Comparison of ENCODE assay signal across 11 cellular contexts in genomic region chr10:97117372-97117771, GRCh38.
A peak's percentile ranks its signal among the peaks of the same experiment; 100 is the strongest.
DNase-seq lines count a peak whose midpoint lies in the region; ATAC-seq, FAIRE-seq and TF ChIP-seq lines count a peak whose summit lies in the region.
"Had no signal": no experiment of that assay in that cellular context is flagged by ENCODE, and none has a peak within 500 bp of the region (broad histone marks: within the 10 kb centered on the region; RNA-seq: fewer than 3 reads in every experiment).

No MANE protein-coding gene starts in this region.

- no peaks in the 10 kb centered on the region for H3K4me1 ChIP-seq in osteoblast (ENCODE audit: insufficient read depth, low read length)

- H3K79me2 ChIP-seq in osteoblast (ENCODE audit: insufficient read depth, low read length): no peaks in the 10 kb centered on the region

- ATAC-seq in GM19351 (IDR thresholded peaks at IDR 0.05; ENCODE audit: unreplicated experiment): no peak
- ATAC-seq: naive thymus-derived CD8-positive, alpha-beta T cell had no signal

- H3K27me3 ChIP-seq in bronchial epithelial cell (ENCODE audit: control insufficient read depth, insufficient read depth, low read length) (no peaks in the 10 kb centered on the region), osteoblast (ENCODE audit: insufficient read depth, low read length) (peaks cover 18% of the 10 kb centered on the region)

- no peak for FAIRE-seq in bronchial epithelial cell (lab: Jason Lieb, UNC)
- FAIRE-seq: endometrium had no signal

- H3K4me2 ChIP-seq in osteoblast (ENCODE audit: insufficient read depth, low read length): no peak overlapping the region

- H2AFZ ChIP-seq in osteoblast (ENCODE audit: low read length): no peak overlapping the region

- no peak for TF ChIP-seq POLR2A in NB4 (IDR thresholded peaks at IDR 0.05; ENCODE audit: extremely low read depth, insufficient read length)

- no peak overlapping the region for H3K27ac ChIP-seq in osteoblast (ENCODE audit: low read depth, low read length)

- H3K4me3 ChIP-seq in NB4 (ENCODE audit: low read depth, low read length): no peak overlapping the region
- no peak overlapping the region for H3K4me3 ChIP-seq in bronchial epithelial cell (ENCODE audit: low read depth, low read length)
- no peak overlapping the region for H3K4me3 ChIP-seq in osteoblast (ENCODE audit: insufficient read depth, low read length)

- DNase-seq in NCI-H1436 (lab: John Stamatoyannopoulos, UW): peak; percentile 47
- no peak for DNase-seq in NCI-H1436 treated with DMSO at 0.1 percent for 48 hours (lab: John Stamatoyannopoulos, UW)
- peak; percentile 28 for DNase-seq in NB4 (ENCODE audit: low read depth)
- DNase-seq in bronchial epithelial cell (ENCODE audit: low read depth): peak; percentile 32
- no peak for DNase-seq in osteoblast (ENCODE audit: insufficient read length, low spot score, missing footprints)
- no peak for DNase-seq in GF-D8 (lab: John Stamatoyannopoulos, UW)
- DNase-seq in NCI-H526 treated with DMSO at 0.1 percent for 48 hours (lab: John Stamatoyannopoulos, UW): no peak
- DNase-seq: AML-193; naive thymus-derived CD8-positive, alpha-beta T cell had no signal

- no peaks in the 10 kb centered on the region for H4K20me1 ChIP-seq in osteoblast (ENCODE audit: insufficient read depth, low read length)

- H3K36me3 ChIP-seq in bronchial epithelial cell (ENCODE audit: control insufficient read depth, insufficient read depth, low read length) (no peaks in the 10 kb centered on the region), osteoblast (ENCODE audit: insufficient read depth, low read length) (no peaks in the 10 kb centered on the region)

- TF ChIP-seq CTCF in NB4 (IDR thresholded peaks at IDR 0.05; ENCODE audit: low read depth, low read length): peak; percentile 9
- TF ChIP-seq CTCF in bronchial epithelial cell (IDR thresholded peaks at IDR 0.05; ENCODE audit: insufficient read depth, low read length, severe bottlenecking): peak; percentile 19
- TF ChIP-seq CTCF in osteoblast (IDR thresholded peaks at IDR 0.05; ENCODE audit: extremely low read depth, low read depth, low read length): peak; percentile 29

- no peaks in the 10 kb centered on the region for H3K9me3 ChIP-seq in osteoblast (ENCODE audit: low read depth, low read length)

Comparison
In these comparisons a context has a peak if more than half of its experiments do, and no peak if none do; other contexts are left out.
1. DNase-seq: peak in NCI-H1436 (single experiment), NB4 (single experiment) and bronchial epithelial cell (single experiment); none in NCI-H1436 treated with DMSO at 0.1 percent for 48 hours (single experiment), osteoblast (single experiment), GF-D8 (single experiment) and NCI-H526 treated with DMSO at 0.1 percent for 48 hours (single experiment).
2. Peak in every context shown above with its lines, with median percentiles within 50 percentile points of each other: CTCF ChIP-seq.